In genomic region chr14:79598339-79598738, GRCh38 we compare ENCODE assay signal across 26 cellular contexts.
DNase-seq lines count a peak whose midpoint lies in the region; ATAC-seq and TF ChIP-seq lines count a peak whose summit lies in the region.
"Had no signal": no experiment of that assay in that cellular context is flagged by ENCODE, and none has a peak within 500 bp of the region (broad histone marks: within the 10 kb centered on the region; RNA-seq: fewer than 3 reads in every experiment).

No MANE protein-coding gene starts in this region.

- H3K9ac ChIP-seq in mammary epithelial cell (ENCODE audit: insufficient read depth, low read length) = no peak overlapping the region

- 28% methylated on average over 2 of the region's 2 CpGs for WGBS in mammary epithelial cell (ENCODE audit: low coverage, missing lambda C conversion rate)

- no peaks in the 10 kb centered on the region for H3K27me3 Mint-ChIP-seq in T-cell
- no peaks in the 10 kb centered on the region for H3K27me3 Mint-ChIP-seq in activated CD4-positive, alpha-beta T cell treated with anti-CD3 and anti-CD28 coated beads, Interleukin-2, amount 10 ng/mL, durations not matched to agents 7 days and 5 days
- H3K27me3 Mint-ChIP-seq: activated CD4-positive, alpha-beta T cell treated with anti-CD3 and anti-CD28 coated beads for 36 hours; dendritic cell treated with granulocyte-macrophage colony-stimulating factor and Interleukin-4, amounts not matched to agents 40 ng/mL and 50 ng/mL, for 4 days had no signal

- no peak overlapping the region for H3K4me3 Mint-ChIP-seq in T-cell
- H3K4me3 Mint-ChIP-seq in activated CD4-positive, alpha-beta T cell treated with anti-CD3 and anti-CD28 coated beads, Interleukin-2, amount 10 ng/mL, durations not matched to agents 7 days and 5 days = no peak overlapping the region
- H3K4me3 Mint-ChIP-seq: activated CD4-positive, alpha-beta T cell treated with anti-CD3 and anti-CD28 coated beads for 36 hours; activated T-cell treated with anti-CD3 and anti-CD28 coated beads, Interleukin-2, amount 50 U/mL, for 4 hours; CD8-positive, alpha-beta T cell; dendritic cell treated with granulocyte-macrophage colony-stimulating factor and Interleukin-4, amounts not matched to agents 40 ng/mL and 50 ng/mL, for 4 days; mesothelial cell of epicardium; naive thymus-derived CD8-positive, alpha-beta T cell had no signal

- peak; percentile 69 for DNase-seq in HS-5 (ENCODE audit: low read depth)
- peak; percentile 24 for DNase-seq in brain pericyte (ENCODE audit: low read depth, low spot score)
- peak; percentile 84 for DNase-seq in iris pigment epithelial cell (ENCODE audit: low read depth)
- DNase-seq in uterus = no peak
- no peak for DNase-seq in mammary epithelial cell
- DNase-seq in T-cell = no peak
- DNase-seq in activated CD4-positive, alpha-beta T cell treated with anti-CD3 and anti-CD28 coated beads, Interleukin-2, amount 10 ng/mL, durations not matched to agents 7 days and 5 days = no peak
- DNase-seq: activated CD4-positive, alpha-beta T cell treated with anti-CD3 and anti-CD28 coated beads for 36 hours; activated naive CD4-positive, alpha-beta T cell; activated T-cell treated with anti-CD3 and anti-CD28 coated beads, Interleukin-2, amount 50 U/mL, for 4 hours; amniotic stem cell; caudate nucleus; CD8-positive, alpha-beta T cell; KBM-7; naive thymus-derived CD8-positive, alpha-beta T cell; NCI-H1436; NCI-H2171; retina; stimulated activated CD4-positive, alpha-beta T cell treated with anti-CD3 and anti-CD28 coated beads, Interleukin-12 subunit alpha, Interleukin-12 subunit beta, amount 100 ng/mL, for 4 hours; stimulated activated CD4-positive, alpha-beta T cell treated with anti-CD3 and anti-CD28 coated beads, Interleukin-4, amount 100 ng/mL, for 24 hours; stimulated activated naive CD4-positive, alpha-beta T cell had no signal

- no peaks in the 10 kb centered on the region for H3K9me3 Mint-ChIP-seq in T-cell
- no peaks in the 10 kb centered on the region for H3K9me3 Mint-ChIP-seq in activated CD4-positive, alpha-beta T cell treated with anti-CD3 and anti-CD28 coated beads, Interleukin-2, amount 10 ng/mL, durations not matched to agents 7 days and 5 days
- H3K9me3 Mint-ChIP-seq: activated T-cell treated with anti-CD3 and anti-CD28 coated beads, Interleukin-2, amount 50 U/mL, for 4 hours; CD8-positive, alpha-beta T cell had no signal

- intact Hi-C loops in uterus (cut with DNase I; ENCODE audit: low total_unique reads) (no loop called here), mammary epithelial cell (cut with micrococcal nuclease) (no loop called here)

- H3K36me3 ChIP-seq in uterus = no peaks in the 10 kb centered on the region
- H3K36me3 ChIP-seq in mammary epithelial cell (ENCODE audit: insufficient read depth, low read length) = no peaks in the 10 kb centered on the region
- H3K36me3 ChIP-seq: SJSA1, thoracic aorta had no signal

- no peaks in the 10 kb centered on the region for H4K20me1 ChIP-seq in mammary epithelial cell (ENCODE audit: insufficient read depth, low read length)

- no peaks in the 10 kb centered on the region for H3K4me1 Mint-ChIP-seq in T-cell
- no peaks in the 10 kb centered on the region for H3K4me1 Mint-ChIP-seq in activated CD4-positive, alpha-beta T cell treated with anti-CD3 and anti-CD28 coated beads, Interleukin-2, amount 10 ng/mL, durations not matched to agents 7 days and 5 days
- H3K4me1 Mint-ChIP-seq: activated CD4-positive, alpha-beta T cell treated with anti-CD3 and anti-CD28 coated beads for 36 hours; mesothelial cell of epicardium; naive thymus-derived CD8-positive, alpha-beta T cell had no signal

- H3K79me2 ChIP-seq in mammary epithelial cell (ENCODE audit: insufficient read depth, low read length) = no peaks in the 10 kb centered on the region

- no peak for TF ChIP-seq CTCF in uterus (IDR thresholded peaks at IDR 0.05)
- TF ChIP-seq CTCF in mammary epithelial cell (conservative IDR thresholded peaks at IDR 0.05 in 1 of 2, IDR thresholded peaks at IDR 0.05 in 1 of 2; ENCODE audit: extremely low read depth in 1 of 2, insufficient read depth in 1 of 2, low read depth in 1 of 2, low read length in 2 of 2) = no peak

- ATAC-seq in T-cell (replicated peaks in 1 of 4) = no peak
- ATAC-seq: activated CD4-positive, alpha-beta T cell treated with anti-CD3 and anti-CD28 coated beads for 36 hours; activated T-cell treated with anti-CD3 and anti-CD28 coated beads, Interleukin-2, amount 50 U/mL, for 4 hours; CD8-positive, alpha-beta T cell; left lobe of liver; naive thymus-derived CD8-positive, alpha-beta T cell had no signal

- H3K4me1 ChIP-seq in uterus (no peaks in the 10 kb centered on the region), mammary epithelial cell (ENCODE audit: insufficient read depth, low read length) (no peaks in the 10 kb centered on the region)

- H3K27ac Mint-ChIP-seq in T-cell = no peak overlapping the region
- H3K27ac Mint-ChIP-seq in activated CD4-positive, alpha-beta T cell treated with anti-CD3 and anti-CD28 coated beads, Interleukin-2, amount 10 ng/mL, durations not matched to agents 7 days and 5 days = no peak overlapping the region
- H3K27ac Mint-ChIP-seq: activated CD4-positive, alpha-beta T cell treated with anti-CD3 and anti-CD28 coated beads for 36 hours; CD8-positive, alpha-beta T cell; dendritic cell treated with granulocyte-macrophage colony-stimulating factor and Interleukin-4, amounts not matched to agents 40 ng/mL and 50 ng/mL, for 4 days; mesothelial cell of epicardium; naive thymus-derived CD8-positive, alpha-beta T cell had no signal

- H3K27ac ChIP-seq in uterus = peak overlapping the region; percentile 6 to 9
- H3K27ac ChIP-seq in mammary epithelial cell (ENCODE audit: insufficient read depth, low read depth, low read length) = no peak overlapping the region
- H3K27ac ChIP-seq: SJSA1, thoracic aorta had no signal

- TF ChIP-seq POLR2A in uterus (IDR thresholded peaks at IDR 0.05) = no peak

- CTCF ChIA-PET in mammary epithelial cell (lab: Charles Lee; ENCODE audit: low non-redundant PET) = no interaction called here
- CTCF ChIA-PET in T-cell (lab: Charles Lee) = no interaction called here
- CTCF ChIA-PET in activated CD4-positive, alpha-beta T cell treated with anti-CD3 and anti-CD28 coated beads, Interleukin-2, amount 10 ng/mL, durations not matched to agents 7 days and 5 days (lab: Charles Lee) = no interaction called here

- dilution Hi-C loops in mammary epithelial cell (cut with HindIII; ENCODE audit: low sequenced_read_pairs) = no loop called here

- H3K4me3 ChIP-seq in uterus (no peak overlapping the region), mammary epithelial cell (replicated peaks in 1 of 3; ENCODE audit: insufficient read depth in 1 of 3, low read depth in 2 of 3, low read length in 3 of 3) (no peak overlapping the region)
- H3K4me3 ChIP-seq: SJSA1, thoracic aorta had no signal

- no peak overlapping the region for H2AFZ ChIP-seq in mammary epithelial cell (ENCODE audit: low read depth, low read length)

- no peaks in the 10 kb centered on the region for H3K27me3 ChIP-seq in uterus
- no peaks in the 10 kb centered on the region for H3K27me3 ChIP-seq in mammary epithelial cell (ENCODE audit: insufficient read depth, low read length)
- H3K27me3 ChIP-seq: SJSA1 had no signal

- BruUV-seq in mammary epithelial cell (replicated peaks; lab: Mats Ljungman, UMichigan) = no TSS peak

- in situ Hi-C loops in mammary epithelial cell (cut with MboI; ENCODE audit: low sequenced_read_pairs in 2 of 2) = no loop called here

- no peak overlapping the region for H3K4me2 ChIP-seq in mammary epithelial cell (ENCODE audit: insufficient read depth, low read depth, low read length)

- H3K9me3 ChIP-seq in uterus (peaks cover 0 to 4% of the 10 kb centered on the region in 2 donors), mammary epithelial cell (replicated peaks; ENCODE audit: insufficient read depth, low read length) (no peaks in the 10 kb centered on the region)
- H3K9me3 ChIP-seq: SJSA1, thoracic aorta had no signal

- POLR2A ChIA-PET in T-cell (lab: Charles Lee) = no interaction called here
- POLR2A ChIA-PET in activated CD4-positive, alpha-beta T cell treated with anti-CD3 and anti-CD28 coated beads, Interleukin-2, amount 10 ng/mL, durations not matched to agents 7 days and 5 days (lab: Charles Lee) = no interaction called here

- H3K36me3 Mint-ChIP-seq in T-cell = no peaks in the 10 kb centered on the region
- no peaks in the 10 kb centered on the region for H3K36me3 Mint-ChIP-seq in activated CD4-positive, alpha-beta T cell treated with anti-CD3 and anti-CD28 coated beads, Interleukin-2, amount 10 ng/mL, durations not matched to agents 7 days and 5 days (ENCODE audit: low read depth)
- H3K36me3 Mint-ChIP-seq: CD8-positive, alpha-beta T cell; naive thymus-derived CD8-positive, alpha-beta T cell had no signal

Comparison
In these comparisons a context has a peak if more than half of its experiments do, and no peak if none do; other contexts are left out.
1. DNase-seq: peak in HS-5 (single experiment), brain pericyte (single experiment) and iris pigment epithelial cell (single experiment); none in uterus (0 of 2), mammary epithelial cell (single experiment), T-cell (0 of 34) and activated CD4-positive, alpha-beta T cell treated with anti-CD3 and anti-CD28 coated beads, Interleukin-2, amount 10 ng/mL, durations not matched to agents 7 days and 5 days (single experiment).